19 cellular contexts compared by ENCODE assay signal in the genomic region with DNA sequence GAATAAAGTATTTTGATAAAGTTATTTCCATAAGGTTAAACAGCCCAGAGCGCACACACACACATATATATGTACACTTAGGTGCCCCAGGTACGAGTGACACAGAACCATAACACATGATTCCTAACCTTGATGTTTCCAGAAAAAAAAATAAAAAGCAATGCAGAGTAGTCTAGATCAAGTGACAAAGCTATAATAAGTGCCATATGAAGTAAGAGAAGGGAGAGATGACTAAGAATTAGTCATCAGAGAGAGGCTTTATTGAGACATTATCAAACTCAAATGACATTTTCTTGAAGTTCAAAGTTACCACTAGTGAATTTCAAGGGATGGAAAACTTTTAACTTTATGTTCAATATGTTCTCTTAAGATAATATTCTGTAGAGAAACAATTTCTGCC.
A peak's percentile ranks its signal among the peaks of the same experiment; 100 is the strongest.
DNase-seq lines count a peak whose midpoint lies in the region; ATAC-seq, FAIRE-seq and TF ChIP-seq lines count a peak whose summit lies in the region.
"Had no signal": no experiment of that assay in that cellular context is flagged by ENCODE, and none has a peak within 500 bp of the region (broad histone marks: within the 10 kb centered on the region; RNA-seq: fewer than 3 reads in every experiment).

No MANE protein-coding gene starts in this region.

- in situ Hi-C loops in astrocyte of the spinal cord (cut with HindIII; ENCODE audit: low sequenced_read_pairs), result no loop called here
- in situ Hi-C loops in transverse colon (cut with MboI; ENCODE audit: low pct_ligation_motif_present in 1 of 4, low pct_unique_long_range_greater_than_20kb in 1 of 4, low sequenced_read_pairs in 3 of 4), result no loop called here

- no peak for ATAC-seq in left cardiac atrium
- ATAC-seq: CD8-positive, alpha-beta T cell; gastrocnemius medialis; mucosa of descending colon; psoas muscle had no signal

- intact Hi-C loops in left cardiac atrium (cut with DNase I) (no loop called here), transverse colon (cut with DNase I; ENCODE audit: low total_unique reads) (no loop called here)

- H3K27me3 ChIP-seq in transverse colon, result no peaks in the 10 kb centered on the region
- H3K27me3 ChIP-seq: gastrocnemius medialis had no signal

- no peaks in the 10 kb centered on the region for H3K9me3 ChIP-seq in transverse colon
- H3K9me3 ChIP-seq: gastrocnemius medialis, mucosa of descending colon had no signal

- H3K4me1 ChIP-seq in transverse colon, result no peaks in the 10 kb centered on the region
- H3K4me1 ChIP-seq: gastrocnemius medialis, psoas muscle had no signal

- no peak overlapping the region for H3K27ac ChIP-seq in transverse colon
- H3K27ac ChIP-seq: gastrocnemius medialis, psoas muscle had no signal

- no peak for FAIRE-seq in GM19239 (lab: Jason Lieb, UNC)
- FAIRE-seq: H1 had no signal

- no peak overlapping the region for H3K4me3 ChIP-seq in AG10803 (ENCODE audit: low read length)
- H3K4me3 ChIP-seq in astrocyte of the spinal cord (ENCODE audit: low read depth, low read length), result no peak overlapping the region
- no peak overlapping the region for H3K4me3 ChIP-seq in transverse colon
- H3K4me3 ChIP-seq: gastrocnemius medialis, mucosa of descending colon, psoas muscle had no signal

- TF ChIP-seq EP300 in transverse colon (IDR thresholded peaks at IDR 0.05; ENCODE audit: low read depth), result no peak

- 58 to 75% methylated on average over 2 of the region's 2 CpGs for WGBS in transverse colon (ENCODE audit: low coverage in 1 of 2), 2 donors

- no peak for TF ChIP-seq CTCF in AG10803 (conservative IDR thresholded peaks at IDR 0.05; ENCODE audit: low read length)
- TF ChIP-seq CTCF in astrocyte of the spinal cord (IDR thresholded peaks at IDR 0.05; ENCODE audit: low read depth, low read length), result no peak
- no peak for TF ChIP-seq CTCF in transverse colon (IDR thresholded peaks at IDR 0.05)

- no peak for TF ChIP-seq POLR2A in transverse colon (IDR thresholded peaks at IDR 0.05)

- DNase-seq in AG10803 (ENCODE audit: low read depth), result peak; percentile 34
- DNase-seq in LoVo (ENCODE audit: low spot score), result peak; percentile 19
- DNase-seq in astrocyte of the spinal cord (ENCODE audit: low read depth, low spot score), result peak; percentile 2
- DNase-seq in iris pigment epithelial cell (ENCODE audit: low read depth), result peak; percentile 41
- no peak for DNase-seq in left cardiac atrium
- DNase-seq in DMS 273 treated with DMSO at 0.1 percent for 48 hours (lab: John Stamatoyannopoulos, UW), result no peak
- no peak for DNase-seq in GM19239 (ENCODE audit: insufficient read length, low spot score)
- no peak for DNase-seq in transverse colon
- DNase-seq: activated CD4-positive, alpha-beta T cell treated with anti-CD3 and anti-CD28 coated beads, Interleukin-2, amount 50 U/mL, for 1 hour; activated naive CD4-positive, alpha-beta T cell treated with Interleukin-2 at 50 U/mL for 16 hours; activated T-cell treated with anti-CD3 and anti-CD28 coated beads for 4 hours; aorta; CD8-positive, alpha-beta T cell; gastrocnemius medialis; mucosa of descending colon; NCI-H1436; psoas muscle; stimulated activated naive CD4-positive, alpha-beta T cell treated with Interleukin-2 at 50 U/mL for 16 hours had no signal

- H3K36me3 ChIP-seq in transverse colon, result no peaks in the 10 kb centered on the region
- H3K36me3 ChIP-seq: gastrocnemius medialis had no signal

Comparison
In these comparisons a context has a peak if more than half of its experiments do, and no peak if none do; other contexts are left out.
1. DNase-seq: peak in AG10803 (single experiment), LoVo (single experiment), astrocyte of the spinal cord (single experiment) and iris pigment epithelial cell (single experiment); none in left cardiac atrium (single experiment), DMS 273 treated with DMSO at 0.1 percent for 48 hours (single experiment), GM19239 (single experiment) and transverse colon (single experiment).